In the genomic region with DNA sequence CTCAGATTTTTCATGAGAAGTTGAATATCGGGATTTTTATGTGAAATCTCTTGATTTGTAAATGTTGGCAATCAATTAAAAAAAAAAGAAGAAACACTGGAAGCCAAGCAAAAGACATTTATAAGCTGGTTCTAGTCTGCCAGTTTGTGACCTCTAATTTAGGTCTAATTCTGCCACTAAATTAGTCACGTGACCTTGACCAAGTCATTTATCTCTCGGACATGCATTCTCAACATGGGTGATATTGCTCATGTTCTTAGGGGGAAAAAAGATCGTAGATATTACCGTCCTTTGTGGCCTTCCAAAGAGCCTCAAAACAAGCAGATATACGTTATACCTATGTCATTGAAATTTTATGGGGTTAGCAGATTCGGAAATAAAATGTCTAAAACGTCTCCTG, we compare ENCODE assay signal across 9 cellular contexts. TPM values are rescaled to one million over a fixed set of nuclear protein-coding genes. Genes with fewer than 3 reads are reported as not detected.
DNase-seq lines count a peak whose midpoint lies in the region; ATAC-seq and TF ChIP-seq lines count a peak whose summit lies in the region.
"Had no signal": no experiment of that assay in that cellular context is flagged by ENCODE, and none has a peak within 500 bp of the region (broad histone marks: within the 10 kb centered on the region; RNA-seq: fewer than 3 reads in every experiment).

No MANE protein-coding gene starts in this region.

- CTCF ChIA-PET in activated CD8-positive, alpha-beta T cell treated with anti-CD3 and anti-CD28 coated beads for 36 hours (lab: Charles Lee), result interaction anchor here (1.0 to 1.3 kb wide), 2 partner anchors 17 to 28 kb away, joined by 3 read pairs; no protein-coding TSS in a partner anchor

- H3K27me3 ChIP-seq in iPS-15b (ENCODE audit: control insufficient read depth, insufficient read depth, low read length), result peaks cover 22% of the 10 kb centered on the region

- DNase-seq in NCI-H82 (lab: John Stamatoyannopoulos, UW) (peak; percentile 28), NCI-H82 treated with DMSO at 0.1 percent for 48 hours (lab: John Stamatoyannopoulos, UW; ENCODE audit: unreplicated experiment) (no peak), hypothalamus (lab: John Stamatoyannopoulos, UW) (no peak), HCEC 1CT (no peak), dedifferentiated amniotic fluid mesenchymal stem cell (ENCODE audit: extremely low spot score) (no peak)
- DNase-seq in activated CD8-positive, alpha-beta T cell treated with anti-CD3 and anti-CD28 coated beads for 36 hours, result no peak
- no peak for DNase-seq in stimulated activated naive CD8-positive, alpha-beta T cell treated with anti-CD3 and anti-CD28 coated beads, Interleukin-15, amount 100 ng/mL, for 72 hours
- DNase-seq: NCI-H2171 had no signal

- peak overlapping the region; percentile 79 for H3K4me3 ChIP-seq in iPS-15b (ENCODE audit: low read depth, low read length)

- peaks cover 6% of the 10 kb centered on the region for H3K27me3 Mint-ChIP-seq in activated CD8-positive, alpha-beta T cell treated with anti-CD3 and anti-CD28 coated beads for 36 hours
- no peaks in the 10 kb centered on the region for H3K27me3 Mint-ChIP-seq in stimulated activated naive CD8-positive, alpha-beta T cell treated with anti-CD3 and anti-CD28 coated beads, Interleukin-15, amount 100 ng/mL, for 72 hours

- H3K36me3 ChIP-seq in iPS-15b (ENCODE audit: control insufficient read depth, insufficient read depth, low read length), result no peaks in the 10 kb centered on the region

- peak overlapping the region; percentile 59 for H3K27ac Mint-ChIP-seq in activated CD8-positive, alpha-beta T cell treated with anti-CD3 and anti-CD28 coated beads for 36 hours
- peak overlapping the region; percentile 15 to 94 for H3K27ac Mint-ChIP-seq in stimulated activated naive CD8-positive, alpha-beta T cell treated with anti-CD3 and anti-CD28 coated beads, Interleukin-15, amount 100 ng/mL, for 72 hours

- H3K9ac ChIP-seq in iPS-15b (ENCODE audit: low read depth, low read length), result peak overlapping the region; percentile 48

- H3K9me3 Mint-ChIP-seq in activated CD8-positive, alpha-beta T cell treated with anti-CD3 and anti-CD28 coated beads for 36 hours, result no peaks in the 10 kb centered on the region
- H3K9me3 Mint-ChIP-seq in stimulated activated naive CD8-positive, alpha-beta T cell treated with anti-CD3 and anti-CD28 coated beads, Interleukin-15, amount 100 ng/mL, for 72 hours, result peaks cover 0 to 5% of the 10 kb centered on the region in 2 donors

- peak overlapping the region; percentile 95 for H3K4me3 Mint-ChIP-seq in activated CD8-positive, alpha-beta T cell treated with anti-CD3 and anti-CD28 coated beads for 36 hours
- peak overlapping the region; percentile 93 to 100 for H3K4me3 Mint-ChIP-seq in stimulated activated naive CD8-positive, alpha-beta T cell treated with anti-CD3 and anti-CD28 coated beads, Interleukin-15, amount 100 ng/mL, for 72 hours

- H3K9me3 ChIP-seq in iPS-15b (ENCODE audit: control insufficient read depth, insufficient read depth, low read length), result peaks cover 8% of the 10 kb centered on the region

- H3K36me3 Mint-ChIP-seq in activated CD8-positive, alpha-beta T cell treated with anti-CD3 and anti-CD28 coated beads for 36 hours (ENCODE audit: low read depth), result peaks cover 2% of the 10 kb centered on the region

- ATAC-seq in activated CD8-positive, alpha-beta T cell treated with anti-CD3 and anti-CD28 coated beads for 36 hours, result no peak
- ATAC-seq in stimulated activated naive CD8-positive, alpha-beta T cell treated with anti-CD3 and anti-CD28 coated beads, Interleukin-15, amount 100 ng/mL, for 72 hours, result no peak

- TF ChIP-seq CTCF in activated CD8-positive, alpha-beta T cell treated with anti-CD3 and anti-CD28 coated beads for 36 hours (IDR thresholded peaks at IDR 0.05), result no peak

- intact Hi-C loops in activated CD8-positive, alpha-beta T cell treated with anti-CD3 and anti-CD28 coated beads for 36 hours (cut with micrococcal nuclease), result no loop called here

- peaks cover 20% of the 10 kb centered on the region for H3K4me1 Mint-ChIP-seq in activated CD8-positive, alpha-beta T cell treated with anti-CD3 and anti-CD28 coated beads for 36 hours (ENCODE audit: low read depth)
- H3K4me1 Mint-ChIP-seq in stimulated activated naive CD8-positive, alpha-beta T cell treated with anti-CD3 and anti-CD28 coated beads, Interleukin-15, amount 100 ng/mL, for 72 hours, result peaks cover 21% of the 10 kb centered on the region

- POLR2A ChIA-PET in activated CD8-positive, alpha-beta T cell treated with anti-CD3 and anti-CD28 coated beads for 36 hours (lab: Charles Lee), result interaction anchor here (0.7 to 1.1 kb wide), 3 partner anchors 10 to 983 kb away, joined by 3 to 5 read pairs (median 3); no protein-coding TSS in a partner anchor

- H3K4me1 ChIP-seq in iPS-15b (ENCODE audit: control insufficient read depth, insufficient read depth, low read length), result no peaks in the 10 kb centered on the region

RNA-seq across cellular contexts. Expression of a gene that starts 52.9 kb away (rescaled TPM):
- 1 to 10 TPM; 4.9 to 5.6 TPM for total RNA-seq in activated CD8-positive, alpha-beta T cell treated with anti-CD3 and anti-CD28 coated beads for 36 hours
